In the genomic region with DNA sequence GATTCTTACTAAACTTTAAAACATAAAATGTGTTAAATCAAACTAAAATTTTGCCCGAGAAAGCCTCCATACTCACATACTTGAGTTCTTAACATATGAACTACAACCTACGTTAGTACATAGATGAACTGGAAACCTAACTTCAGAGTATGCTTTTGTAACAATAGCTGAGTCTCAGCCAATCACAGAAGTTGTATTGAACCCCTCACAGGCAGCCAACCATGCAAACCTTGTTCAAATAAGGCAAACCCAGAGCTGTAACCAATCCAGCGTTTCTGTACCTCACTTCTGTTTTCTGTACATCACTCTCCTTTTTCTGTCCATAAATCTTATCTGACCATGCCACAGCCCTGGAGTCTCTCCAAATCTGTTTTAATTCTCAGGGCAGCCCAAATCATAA, we compare ENCODE assay signal across 2 cellular contexts.
TF ChIP-seq lines count a peak whose summit lies in the region.

No MANE protein-coding gene starts in this region.

TF ChIP-seq in GM23338, 12 proteins besides CTCF, POLR2A, EP300 and RAD21 (continued from another document):
- TF ChIP-seq, protein P1, sequence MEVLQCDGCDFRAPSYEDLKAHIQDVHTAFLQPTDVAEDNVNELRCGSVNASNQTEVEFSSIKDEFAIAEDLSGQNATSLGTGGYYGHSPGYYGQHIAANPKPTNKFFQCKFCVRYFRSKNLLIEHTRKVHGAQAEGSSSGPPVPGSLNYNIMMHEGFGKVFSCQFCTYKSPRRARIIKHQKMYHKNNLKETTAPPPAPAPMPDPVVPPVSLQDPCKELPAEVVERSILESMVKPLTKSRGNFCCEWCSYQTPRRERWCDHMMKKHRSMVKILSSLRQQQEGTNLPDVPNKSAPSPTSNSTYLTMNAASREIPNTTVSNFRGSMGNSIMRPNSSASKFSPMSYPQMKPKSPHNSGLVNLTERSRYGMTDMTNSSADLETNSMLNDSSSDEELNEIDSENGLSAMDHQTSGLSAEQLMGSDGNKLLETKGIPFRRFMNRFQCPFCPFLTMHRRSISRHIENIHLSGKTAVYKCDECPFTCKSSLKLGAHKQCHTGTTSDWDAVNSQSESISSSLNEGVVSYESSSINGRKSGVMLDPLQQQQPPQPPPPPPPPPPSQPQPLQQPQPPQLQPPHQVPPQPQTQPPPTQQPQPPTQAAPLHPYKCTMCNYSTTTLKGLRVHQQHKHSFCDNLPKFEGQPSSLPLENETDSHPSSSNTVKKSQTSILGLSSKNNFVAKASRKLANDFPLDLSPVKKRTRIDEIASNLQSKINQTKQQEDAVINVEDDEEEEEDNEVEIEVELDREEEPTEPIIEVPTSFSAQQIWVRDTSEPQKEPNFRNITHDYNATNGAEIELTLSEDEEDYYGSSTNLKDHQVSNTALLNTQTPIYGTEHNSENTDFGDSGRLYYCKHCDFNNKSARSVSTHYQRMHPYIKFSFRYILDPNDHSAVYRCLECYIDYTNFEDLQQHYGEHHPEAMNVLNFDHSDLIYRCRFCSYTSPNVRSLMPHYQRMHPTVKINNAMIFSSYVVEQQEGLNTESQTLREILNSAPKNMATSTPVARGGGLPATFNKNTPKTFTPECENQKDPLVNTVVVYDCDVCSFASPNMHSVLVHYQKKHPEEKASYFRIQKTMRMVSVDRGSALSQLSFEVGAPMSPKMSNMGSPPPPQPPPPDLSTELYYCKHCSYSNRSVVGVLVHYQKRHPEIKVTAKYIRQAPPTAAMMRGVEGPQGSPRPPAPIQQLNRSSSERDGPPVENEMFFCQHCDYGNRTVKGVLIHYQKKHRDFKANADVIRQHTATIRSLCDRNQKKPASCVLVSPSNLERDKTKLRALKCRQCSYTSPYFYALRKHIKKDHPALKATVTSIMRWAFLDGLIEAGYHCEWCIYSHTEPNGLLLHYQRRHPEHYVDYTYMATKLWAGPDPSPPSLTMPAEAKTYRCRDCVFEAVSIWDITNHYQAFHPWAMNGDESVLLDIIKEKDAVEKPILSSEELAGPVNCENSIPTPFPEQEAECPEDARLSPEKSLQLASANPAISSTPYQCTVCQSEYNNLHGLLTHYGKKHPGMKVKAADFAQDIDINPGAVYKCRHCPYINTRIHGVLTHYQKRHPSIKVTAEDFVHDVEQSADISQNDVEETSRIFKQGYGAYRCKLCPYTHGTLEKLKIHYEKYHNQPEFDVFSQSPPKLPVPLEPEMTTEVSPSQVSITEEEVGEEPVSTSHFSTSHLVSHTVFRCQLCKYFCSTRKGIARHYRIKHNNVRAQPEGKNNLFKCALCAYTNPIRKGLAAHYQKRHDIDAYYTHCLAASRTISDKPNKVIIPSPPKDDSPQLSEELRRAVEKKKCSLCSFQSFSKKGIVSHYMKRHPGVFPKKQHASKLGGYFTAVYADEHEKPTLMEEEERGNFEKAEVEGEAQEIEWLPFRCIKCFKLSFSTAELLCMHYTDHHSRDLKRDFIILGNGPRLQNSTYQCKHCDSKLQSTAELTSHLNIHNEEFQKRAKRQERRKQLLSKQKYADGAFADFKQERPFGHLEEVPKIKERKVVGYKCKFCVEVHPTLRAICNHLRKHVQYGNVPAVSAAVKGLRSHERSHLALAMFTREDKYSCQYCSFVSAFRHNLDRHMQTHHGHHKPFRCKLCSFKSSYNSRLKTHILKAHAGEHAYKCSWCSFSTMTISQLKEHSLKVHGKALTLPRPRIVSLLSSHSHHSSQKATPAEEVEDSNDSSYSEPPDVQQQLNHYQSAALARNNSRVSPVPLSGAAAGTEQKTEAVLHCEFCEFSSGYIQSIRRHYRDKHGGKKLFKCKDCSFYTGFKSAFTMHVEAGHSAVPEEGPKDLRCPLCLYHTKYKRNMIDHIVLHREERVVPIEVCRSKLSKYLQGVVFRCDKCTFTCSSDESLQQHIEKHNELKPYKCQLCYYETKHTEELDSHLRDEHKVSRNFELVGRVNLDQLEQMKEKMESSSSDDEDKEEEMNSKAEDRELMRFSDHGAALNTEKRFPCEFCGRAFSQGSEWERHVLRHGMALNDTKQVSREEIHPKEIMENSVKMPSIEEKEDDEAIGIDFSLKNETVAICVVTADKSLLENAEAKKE (CRISPR knock-in tag; IDR thresholded peaks at IDR 0.05), result no peak
- no peak for TF ChIP-seq EZH2phosphoT487 (IDR thresholded peaks at IDR 0.05; ENCODE audit: unreplicated experiment)
- no peak for TF ChIP-seq EZH2 (IDR thresholded peaks at IDR 0.05; ENCODE audit: low read depth, unreplicated experiment)
- TF ChIP-seq JUNB (IDR thresholded peaks at IDR 0.05; ENCODE audit: unreplicated experiment), result no peak
- no peak for TF ChIP-seq CREB1 (CRISPR knock-in tag; IDR thresholded peaks at IDR 0.05; ENCODE audit: low read depth)
- no peak for TF ChIP-seq ETS1 (IDR thresholded peaks at IDR 0.05)
- TF ChIP-seq, protein P2, sequence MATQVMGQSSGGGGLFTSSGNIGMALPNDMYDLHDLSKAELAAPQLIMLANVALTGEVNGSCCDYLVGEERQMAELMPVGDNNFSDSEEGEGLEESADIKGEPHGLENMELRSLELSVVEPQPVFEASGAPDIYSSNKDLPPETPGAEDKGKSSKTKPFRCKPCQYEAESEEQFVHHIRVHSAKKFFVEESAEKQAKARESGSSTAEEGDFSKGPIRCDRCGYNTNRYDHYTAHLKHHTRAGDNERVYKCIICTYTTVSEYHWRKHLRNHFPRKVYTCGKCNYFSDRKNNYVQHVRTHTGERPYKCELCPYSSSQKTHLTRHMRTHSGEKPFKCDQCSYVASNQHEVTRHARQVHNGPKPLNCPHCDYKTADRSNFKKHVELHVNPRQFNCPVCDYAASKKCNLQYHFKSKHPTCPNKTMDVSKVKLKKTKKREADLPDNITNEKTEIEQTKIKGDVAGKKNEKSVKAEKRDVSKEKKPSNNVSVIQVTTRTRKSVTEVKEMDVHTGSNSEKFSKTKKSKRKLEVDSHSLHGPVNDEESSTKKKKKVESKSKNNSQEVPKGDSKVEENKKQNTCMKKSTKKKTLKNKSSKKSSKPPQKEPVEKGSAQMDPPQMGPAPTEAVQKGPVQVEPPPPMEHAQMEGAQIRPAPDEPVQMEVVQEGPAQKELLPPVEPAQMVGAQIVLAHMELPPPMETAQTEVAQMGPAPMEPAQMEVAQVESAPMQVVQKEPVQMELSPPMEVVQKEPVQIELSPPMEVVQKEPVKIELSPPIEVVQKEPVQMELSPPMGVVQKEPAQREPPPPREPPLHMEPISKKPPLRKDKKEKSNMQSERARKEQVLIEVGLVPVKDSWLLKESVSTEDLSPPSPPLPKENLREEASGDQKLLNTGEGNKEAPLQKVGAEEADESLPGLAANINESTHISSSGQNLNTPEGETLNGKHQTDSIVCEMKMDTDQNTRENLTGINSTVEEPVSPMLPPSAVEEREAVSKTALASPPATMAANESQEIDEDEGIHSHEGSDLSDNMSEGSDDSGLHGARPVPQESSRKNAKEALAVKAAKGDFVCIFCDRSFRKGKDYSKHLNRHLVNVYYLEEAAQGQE (IDR thresholded peaks at IDR 0.05; ENCODE audit: unreplicated experiment), result no peak
- no peak for TF ChIP-seq ZNF331 (CRISPR knock-in tag; IDR thresholded peaks at IDR 0.05; ENCODE audit: low read depth)
- TF ChIP-seq POLR2AphosphoS5 (IDR thresholded peaks at IDR 0.05; ENCODE audit: low read depth), result no peak
TF ChIP-seq in GM23338: peak in this region for 0.

TF ChIP-seq in WTC11, 78 proteins besides CTCF, POLR2A, EP300 and RAD21 (continued from another document and continues in another):
- TF ChIP-seq ARID4B (CRISPR knock-in tag; IDR thresholded peaks at IDR 0.05; ENCODE audit: borderline replicate concordance) (no peak), ZNF232 (CRISPR knock-in tag; IDR thresholded peaks at IDR 0.05) (no peak), ZSCAN18 (CRISPR knock-in tag; IDR thresholded peaks at IDR 0.05) (no peak), ZBTB21 (CRISPR knock-in tag; IDR thresholded peaks at IDR 0.05; ENCODE audit: borderline replicate concordance) (no peak), KAT7 (CRISPR knock-in tag; IDR thresholded peaks at IDR 0.05; ENCODE audit: borderline replicate concordance) (no peak), ZBTB43 (CRISPR knock-in tag; IDR thresholded peaks at IDR 0.05) (no peak), FOXJ3 (CRISPR knock-in tag; IDR thresholded peaks at IDR 0.05; ENCODE audit: borderline replicate concordance) (no peak), GRHL2 (CRISPR knock-in tag; IDR thresholded peaks at IDR 0.05; ENCODE audit: insufficient replicate concordance, severe bottlenecking) (no peak), MXD4 (CRISPR knock-in tag; IDR thresholded peaks at IDR 0.05; ENCODE audit: borderline replicate concordance) (no peak)
- TF ChIP-seq, protein P3, sequence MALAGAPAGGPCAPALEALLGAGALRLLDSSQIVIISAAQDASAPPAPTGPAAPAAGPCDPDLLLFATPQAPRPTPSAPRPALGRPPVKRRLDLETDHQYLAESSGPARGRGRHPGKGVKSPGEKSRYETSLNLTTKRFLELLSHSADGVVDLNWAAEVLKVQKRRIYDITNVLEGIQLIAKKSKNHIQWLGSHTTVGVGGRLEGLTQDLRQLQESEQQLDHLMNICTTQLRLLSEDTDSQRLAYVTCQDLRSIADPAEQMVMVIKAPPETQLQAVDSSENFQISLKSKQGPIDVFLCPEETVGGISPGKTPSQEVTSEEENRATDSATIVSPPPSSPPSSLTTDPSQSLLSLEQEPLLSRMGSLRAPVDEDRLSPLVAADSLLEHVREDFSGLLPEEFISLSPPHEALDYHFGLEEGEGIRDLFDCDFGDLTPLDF (CRISPR knock-in tag; IDR thresholded peaks at IDR 0.05), result no peak
- TF ChIP-seq, protein P4, sequence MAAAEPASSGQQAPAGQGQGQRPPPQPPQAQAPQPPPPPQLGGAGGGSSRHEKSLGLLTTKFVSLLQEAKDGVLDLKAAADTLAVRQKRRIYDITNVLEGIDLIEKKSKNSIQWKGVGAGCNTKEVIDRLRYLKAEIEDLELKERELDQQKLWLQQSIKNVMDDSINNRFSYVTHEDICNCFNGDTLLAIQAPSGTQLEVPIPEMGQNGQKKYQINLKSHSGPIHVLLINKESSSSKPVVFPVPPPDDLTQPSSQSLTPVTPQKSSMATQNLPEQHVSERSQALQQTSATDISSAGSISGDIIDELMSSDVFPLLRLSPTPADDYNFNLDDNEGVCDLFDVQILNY (CRISPR knock-in tag; IDR thresholded peaks at IDR 0.05), result no peak
- TF ChIP-seq, protein P5, sequence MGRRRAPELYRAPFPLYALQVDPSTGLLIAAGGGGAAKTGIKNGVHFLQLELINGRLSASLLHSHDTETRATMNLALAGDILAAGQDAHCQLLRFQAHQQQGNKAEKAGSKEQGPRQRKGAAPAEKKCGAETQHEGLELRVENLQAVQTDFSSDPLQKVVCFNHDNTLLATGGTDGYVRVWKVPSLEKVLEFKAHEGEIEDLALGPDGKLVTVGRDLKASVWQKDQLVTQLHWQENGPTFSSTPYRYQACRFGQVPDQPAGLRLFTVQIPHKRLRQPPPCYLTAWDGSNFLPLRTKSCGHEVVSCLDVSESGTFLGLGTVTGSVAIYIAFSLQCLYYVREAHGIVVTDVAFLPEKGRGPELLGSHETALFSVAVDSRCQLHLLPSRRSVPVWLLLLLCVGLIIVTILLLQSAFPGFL (CRISPR knock-in tag; IDR thresholded peaks at IDR 0.05; ENCODE audit: borderline replicate concordance), result no peak
- TF ChIP-seq, protein P6, sequence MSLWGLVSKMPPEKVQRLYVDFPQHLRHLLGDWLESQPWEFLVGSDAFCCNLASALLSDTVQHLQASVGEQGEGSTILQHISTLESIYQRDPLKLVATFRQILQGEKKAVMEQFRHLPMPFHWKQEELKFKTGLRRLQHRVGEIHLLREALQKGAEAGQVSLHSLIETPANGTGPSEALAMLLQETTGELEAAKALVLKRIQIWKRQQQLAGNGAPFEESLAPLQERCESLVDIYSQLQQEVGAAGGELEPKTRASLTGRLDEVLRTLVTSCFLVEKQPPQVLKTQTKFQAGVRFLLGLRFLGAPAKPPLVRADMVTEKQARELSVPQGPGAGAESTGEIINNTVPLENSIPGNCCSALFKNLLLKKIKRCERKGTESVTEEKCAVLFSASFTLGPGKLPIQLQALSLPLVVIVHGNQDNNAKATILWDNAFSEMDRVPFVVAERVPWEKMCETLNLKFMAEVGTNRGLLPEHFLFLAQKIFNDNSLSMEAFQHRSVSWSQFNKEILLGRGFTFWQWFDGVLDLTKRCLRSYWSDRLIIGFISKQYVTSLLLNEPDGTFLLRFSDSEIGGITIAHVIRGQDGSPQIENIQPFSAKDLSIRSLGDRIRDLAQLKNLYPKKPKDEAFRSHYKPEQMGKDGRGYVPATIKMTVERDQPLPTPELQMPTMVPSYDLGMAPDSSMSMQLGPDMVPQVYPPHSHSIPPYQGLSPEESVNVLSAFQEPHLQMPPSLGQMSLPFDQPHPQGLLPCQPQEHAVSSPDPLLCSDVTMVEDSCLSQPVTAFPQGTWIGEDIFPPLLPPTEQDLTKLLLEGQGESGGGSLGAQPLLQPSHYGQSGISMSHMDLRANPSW (CRISPR knock-in tag; conservative IDR thresholded peaks at IDR 0.05; ENCODE audit: low read depth), result no peak
